18 cellular contexts compared by ENCODE assay signal in the genomic region with DNA sequence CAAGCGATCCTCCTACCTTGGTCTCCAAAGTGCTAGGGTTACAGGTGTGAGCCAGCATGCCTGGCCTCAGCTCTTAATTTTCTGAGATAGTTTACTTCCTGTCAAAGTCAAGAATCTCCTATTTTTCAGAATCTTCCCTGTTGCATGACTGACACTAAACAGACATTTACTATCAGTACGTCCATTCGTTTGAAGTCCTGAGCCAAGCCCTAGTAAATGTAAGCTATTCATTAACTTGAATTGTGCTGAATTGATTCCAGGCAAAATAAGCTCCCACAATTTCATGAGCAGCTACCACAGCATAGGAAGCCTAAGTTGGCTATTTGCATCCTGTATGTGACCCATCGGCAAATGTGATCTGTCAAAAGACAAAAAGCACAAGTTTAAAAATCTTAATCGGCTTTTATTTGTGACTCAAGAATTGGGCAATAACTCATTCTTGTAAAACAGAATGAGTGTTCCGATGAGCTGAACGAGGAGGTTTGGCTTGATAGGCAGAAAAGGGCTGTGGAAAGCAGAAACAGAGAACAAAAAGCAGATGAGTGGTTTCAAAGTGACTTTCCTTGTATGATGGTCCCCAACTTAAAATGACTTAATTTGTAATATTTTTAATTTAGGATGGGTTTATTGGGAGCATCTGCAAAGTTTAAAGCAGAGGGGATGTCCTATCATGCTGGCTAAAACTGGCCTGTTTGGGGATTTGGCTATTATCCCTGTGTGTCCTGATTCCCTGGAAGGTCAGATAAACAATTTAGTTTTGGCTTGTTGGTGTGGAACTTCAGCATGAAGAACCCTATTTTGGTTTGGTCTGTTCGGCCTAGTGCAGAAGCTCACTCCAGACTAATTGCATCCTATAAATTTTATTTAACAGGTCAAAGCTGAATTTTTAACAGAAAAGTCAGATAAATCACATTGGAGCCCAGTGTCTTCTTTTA. TPM values are rescaled to one million over a fixed set of nuclear protein-coding genes. Genes with fewer than 3 reads are reported as not detected.
DNase-seq lines count a peak whose midpoint lies in the region; ATAC-seq and TF ChIP-seq lines count a peak whose summit lies in the region.
"Had no signal": no experiment of that assay in that cellular context is flagged by ENCODE, and none has a peak within 500 bp of the region (broad histone marks: within the 10 kb centered on the region; RNA-seq: fewer than 3 reads in every experiment).

No MANE protein-coding gene starts in this region.

- H2AFZ ChIP-seq in SK-N-SH (ENCODE audit: low read depth), result no peak overlapping the region
- no peak overlapping the region for H2AFZ ChIP-seq in Karpas-422 (ENCODE audit: low read length)
- H2AFZ ChIP-seq: parathyroid adenoma had no signal

- H3K4me3 Mint-ChIP-seq in chondrocyte (ENCODE audit: unreplicated experiment), result no peak overlapping the region
- H3K4me3 Mint-ChIP-seq: CD8-positive, alpha-beta memory T cell had no signal

- H3K36me3 ChIP-seq in SK-N-SH (replicated peaks in 1 of 2; ENCODE audit: control insufficient read depth in 1 of 2, insufficient read depth in 2 of 2, low read length in 1 of 2), result no peaks in the 10 kb centered on the region
- H3K36me3 ChIP-seq in liver (ENCODE audit: control insufficient read depth in 4 of 4, insufficient read depth in 3 of 4, low read depth in 1 of 4, low read length in 3 of 4), result no peaks in the 10 kb centered on the region
- H3K36me3 ChIP-seq in Karpas-422 (ENCODE audit: insufficient read depth, low read length), result no peaks in the 10 kb centered on the region
- H3K36me3 ChIP-seq: gastrocnemius medialis, HAP-1 had no signal

- TF ChIP-seq CTCF in SK-N-SH (IDR thresholded peaks at IDR 0.05) (no peak), liver (IDR thresholded peaks at IDR 0.05; ENCODE audit: low read depth, low read length, missing input control) (no peak), chondrocyte (IDR thresholded peaks at IDR 0.05) (no peak)

- H3K27ac ChIP-seq in SK-N-SH (ENCODE audit: low read depth in 2 of 2, low read length in 1 of 2), result no peak overlapping the region
- H3K27ac ChIP-seq in liver (ENCODE audit: low read depth in 1 of 2, low read length in 2 of 2), result peak overlapping the region in 1 of 2 donors; percentile 20
- H3K27ac ChIP-seq in Karpas-422 (ENCODE audit: low read length), result no peak overlapping the region
- H3K27ac ChIP-seq: dorsolateral prefrontal cortex, gastrocnemius medialis, parathyroid adenoma had no signal

- no peaks in the 10 kb centered on the region for H3K36me3 Mint-ChIP-seq in chondrocyte (ENCODE audit: low read depth)
- H3K36me3 Mint-ChIP-seq: CD8-positive, alpha-beta memory T cell had no signal

- no peaks in the 10 kb centered on the region for H3K27me3 ChIP-seq in SK-N-SH (ENCODE audit: insufficient read depth)
- peaks cover 0 to 5% (median 0%) of the 10 kb centered on the region in 4 donors for H3K27me3 ChIP-seq in liver (ENCODE audit: control insufficient read depth in 4 of 4, insufficient read depth in 4 of 4, low read length in 3 of 4)
- no peaks in the 10 kb centered on the region for H3K27me3 ChIP-seq in Karpas-422 (ENCODE audit: low read length)
- H3K27me3 ChIP-seq: dorsolateral prefrontal cortex, gastrocnemius medialis had no signal

- H3K9me3 Mint-ChIP-seq in chondrocyte (ENCODE audit: low read depth), result no peaks in the 10 kb centered on the region
- H3K9me3 Mint-ChIP-seq: CD8-positive, alpha-beta memory T cell had no signal

- H3K4me1 Mint-ChIP-seq in chondrocyte (ENCODE audit: low read depth), result no peaks in the 10 kb centered on the region
- H3K4me1 Mint-ChIP-seq: CD8-positive, alpha-beta memory T cell had no signal

- H3K27me3 Mint-ChIP-seq in chondrocyte (ENCODE audit: low read depth), result no peaks in the 10 kb centered on the region

- H3K27ac Mint-ChIP-seq in chondrocyte (ENCODE audit: unreplicated experiment), result no peak overlapping the region

- H3K4me1 ChIP-seq in SK-N-SH (ENCODE audit: control insufficient read depth in 1 of 2, insufficient read depth in 2 of 2, low read depth in 1 of 2, low read length in 1 of 2) (no peaks in the 10 kb centered on the region), liver (ENCODE audit: control insufficient read depth in 4 of 4, insufficient read depth in 4 of 4, low read length in 3 of 4) (peaks cover 0 to 10% (median 6%) of the 10 kb centered on the region in 4 donors), Karpas-422 (ENCODE audit: low read length) (peaks cover under 1% of the 10 kb centered on the region; the same call in 1 of the 2 replicates)
- H3K4me1 ChIP-seq: gastrocnemius medialis, HAP-1, parathyroid adenoma had no signal

- no peak for DNase-seq in SK-N-SH
- DNase-seq in fibroblast of gingiva (ENCODE audit: low read depth), result peak; percentile 32
- peak; percentile 38 for DNase-seq in ureter (ENCODE audit: low spot score)
- DNase-seq in Karpas-422, result no peak
- no peak for DNase-seq in chondrocyte (ENCODE audit: low spot score)
- DNase-seq: activated CD4-positive, CD25-positive, alpha-beta regulatory T cell; activated naive CD4-positive, alpha-beta T cell; CD8-positive, alpha-beta memory T cell; dorsolateral prefrontal cortex; EL; gastrocnemius medialis; NCI-H446 treated with DMSO at 0.1 percent for 48 hours had no signal

- H3K9me2 ChIP-seq in SK-N-SH (no peaks in the 10 kb centered on the region), Karpas-422 (replicated peaks; ENCODE audit: insufficient read depth, low read length) (no peaks in the 10 kb centered on the region)

- H4K20me1 ChIP-seq in SK-N-SH (ENCODE audit: insufficient read depth), result no peaks in the 10 kb centered on the region
- H4K20me1 ChIP-seq in Karpas-422 (ENCODE audit: insufficient read depth, low read depth, low read length), result no peaks in the 10 kb centered on the region

- no peak for TF ChIP-seq EP300 in SK-N-SH (IDR thresholded peaks at IDR 0.05; ENCODE audit: borderline replicate concordance in 1 of 2, low read depth in 1 of 2, low read length in 1 of 2)

- no peak for TF ChIP-seq RAD21 in SK-N-SH (IDR thresholded peaks at IDR 0.05; ENCODE audit: low read length)
- no peak for TF ChIP-seq RAD21 in liver (IDR thresholded peaks at IDR 0.05)

- H3K4me2 ChIP-seq in SK-N-SH (no peak overlapping the region), Karpas-422 (ENCODE audit: low read depth, low read length, poor library complexity, severe bottlenecking) (no peak overlapping the region)

- H3K9me3 ChIP-seq in SK-N-SH (no peaks in the 10 kb centered on the region), liver (ENCODE audit: control insufficient read depth in 4 of 4, low read length in 3 of 4) (no peaks in the 10 kb centered on the region), Karpas-422 (ENCODE audit: low read length) (no peaks in the 10 kb centered on the region)
- H3K9me3 ChIP-seq: gastrocnemius medialis, HAP-1 had no signal

- POLR2A ChIA-PET in SK-N-SH (lab: Yijun Ruan, JAX), result no interaction called here

- WGBS in SK-N-SH (ENCODE audit: low lambda C conversion rate), result 75% methylated on average over 8 of the region's 8 CpGs
- 40% methylated on average over 8 of the region's 8 CpGs for WGBS in liver

- CTCF ChIA-PET in SK-N-SH (lab: Yijun Ruan, JAX), result interaction anchor here (0.6 to 2.1 kb wide), 6 partner anchors 8 to 1160 kb away, joined by 3 to 13 read pairs (median 3); partner anchors contain the start of gene B9D1

- no peak overlapping the region for H3K9ac ChIP-seq in SK-N-SH
- no peak overlapping the region for H3K9ac ChIP-seq in liver (ENCODE audit: low read depth in 1 of 2, low read length in 2 of 2)
- no peak overlapping the region for H3K9ac ChIP-seq in Karpas-422 (ENCODE audit: low read length)
- H3K9ac ChIP-seq: parathyroid adenoma had no signal

- no peak overlapping the region for H3K4me3 ChIP-seq in SK-N-SH (ENCODE audit: low read depth in 2 of 2, low read length in 1 of 2)
- H3K4me3 ChIP-seq in liver (ENCODE audit: low read depth in 1 of 3, low read length in 3 of 3), result no peak overlapping the region
- no peak overlapping the region for H3K4me3 ChIP-seq in Karpas-422 (ENCODE audit: low read length)
- H3K4me3 ChIP-seq: dorsolateral prefrontal cortex, gastrocnemius medialis, HAP-1 had no signal

- H3K79me2 ChIP-seq in SK-N-SH (ENCODE audit: insufficient read depth) (no peaks in the 10 kb centered on the region), Karpas-422 (ENCODE audit: low read length) (no peaks in the 10 kb centered on the region)
- H3K79me2 ChIP-seq: parathyroid adenoma had no signal

- no peak for ATAC-seq in SK-N-SH treated with all-trans-retinoic acid at 6 μM for 48 hours
- no peak for ATAC-seq in GM21367 (IDR thresholded peaks at IDR 0.05; ENCODE audit: unreplicated experiment)

- no peaks in the 10 kb centered on the region for H3F3A ChIP-seq in SK-N-SH (replicated peaks; ENCODE audit: insufficient read depth)

TF ChIP-seq in SK-N-SH treated with all-trans-retinoic acid at 6 μM for 48 hours, 23 proteins besides CTCF, POLR2A, EP300 and RAD21 (continues in another document):
- no peak for TF ChIP-seq ARNTL (CRISPR knock-in tag; IDR thresholded peaks at IDR 0.05; ENCODE audit: borderline replicate concordance, low read depth)

TF ChIP-seq in SK-N-SH, 30 proteins besides CTCF, POLR2A, EP300 and RAD21 (continues in another document):
- TF ChIP-seq TEAD4 (IDR thresholded peaks at IDR 0.05; ENCODE audit: borderline replicate concordance, insufficient read depth) (no peak), FOXM1 (IDR thresholded peaks at IDR 0.05; ENCODE audit: low read depth) (no peak)

TF ChIP-seq in liver, 16 proteins besides CTCF, POLR2A, EP300 and RAD21 (continues in another document):
- TF ChIP-seq FOXA1 (IDR thresholded peaks at IDR 0.05) (no peak), TAF1 (conservative IDR thresholded peaks at IDR 0.05) (no peak)

RNA-seq across cellular contexts. Expression of gene RNF112, which starts 14.2 kb away (rescaled TPM):
- 22.6 and 26.9 TPM in 2 replicates for polyA plus RNA-seq in SK-N-SH (2012; rRNA removed)
- polyA plus RNA-seq in SK-N-SH (2012; cell fraction: cytosol; rRNA removed), result 6.7 and 9.2 TPM in 2 replicates
- 144 and 163 TPM in 2 replicates for polyA plus RNA-seq in SK-N-SH (2012; cell fraction: nucleus; rRNA removed)
- total RNA-seq in liver, result under 1 TPM; 0.23 to 0.42 TPM
- under 1 TPM; 0.04 to 0.17 TPM for polyA plus RNA-seq in liver
- total RNA-seq in ureter, result 20.7 TPM
- 0.07 TPM in 1 of 2 replicates, not detected in the other for total RNA-seq in Karpas-422 (2014; rRNA removed; shearing (Covaris generic); ENCODE audit: low replicate concordance)
- total RNA-seq in chondrocyte, result 0.67 to 1.5 TPM (median 1.5 TPM) in 3 replicates
- total RNA-seq: A172 had no signal
- polyA plus RNA-seq: CD8-positive, alpha-beta memory T cell had no signal

RNA-seq across cellular contexts. Expression of gene MFAP4, which starts 38.2 kb away (rescaled TPM):
- 112 and 120 TPM in 2 replicates for polyA plus RNA-seq in SK-N-SH (2012; rRNA removed)
- 98.4 and 115 TPM in 2 replicates for polyA plus RNA-seq in SK-N-SH (2012; cell fraction: cytosol; rRNA removed)
- 99.5 and 101 TPM in 2 replicates for polyA plus RNA-seq in SK-N-SH (2012; cell fraction: nucleus; rRNA removed)
- 1 to 10 TPM; 2.1 to 6.5 TPM for total RNA-seq in liver
- polyA plus RNA-seq in liver, result 10 to 100 TPM in 1 of 2 donors, 1 to 10 TPM in 1; 4.9 to 13.3 TPM
- total RNA-seq in ureter, result 119 TPM
- 0.15 TPM in 1 of 2 replicates, not detected in the other for total RNA-seq in Karpas-422 (2014; rRNA removed; shearing (Covaris generic); ENCODE audit: low replicate concordance)
- total RNA-seq in chondrocyte, result 307 to 312 TPM (median 310 TPM) in 3 replicates
- total RNA-seq: A172; CD8-positive, alpha-beta memory T cell had no signal
- polyA plus RNA-seq: CD8-positive, alpha-beta memory T cell had no signal

RNA-seq across cellular contexts. Expression of gene MAPK7, which starts 46.9 kb away (rescaled TPM):
- 10.5 and 19.1 TPM in 2 replicates for polyA plus RNA-seq in SK-N-SH (2012; rRNA removed)
- polyA plus RNA-seq in SK-N-SH (2012; cell fraction: cytosol; rRNA removed), result 8.9 and 14.2 TPM in 2 replicates
- 54.4 and 71.5 TPM in 2 replicates for polyA plus RNA-seq in SK-N-SH (2012; cell fraction: nucleus; rRNA removed)
- total RNA-seq in liver, result 1 to 10 TPM; 6.0 to 8.8 TPM
- 1 to 10 TPM; 3.4 to 4.4 TPM for polyA plus RNA-seq in liver
- total RNA-seq in ureter, result 30.6 TPM
- 4.1 and 7.8 TPM in 2 replicates for total RNA-seq in Karpas-422 (2014; rRNA removed; shearing (Covaris generic); ENCODE audit: low replicate concordance)
- total RNA-seq in chondrocyte, result 50.0 to 53.6 TPM (median 52.3 TPM) in 3 replicates

Comparison
In these comparisons a context has a peak if more than half of its experiments do, and no peak if none do; other contexts are left out.
1. DNase-seq: peak in fibroblast of gingiva (single experiment) and ureter (single experiment); none in SK-N-SH (single experiment), Karpas-422 (single experiment) and chondrocyte (single experiment).
2. RNA of gene MFAP4, which starts 38.2 kb away (total RNA-seq): 307 to 312 TPM in chondrocyte and 119 TPM in ureter (single experiment); 2.1 to 6.5 TPM in liver and 0.15 TPM in Karpas-422; every median in the first group is over 10 times any median in the second.